8 cellular contexts compared by ENCODE assay signal in the genomic region with DNA sequence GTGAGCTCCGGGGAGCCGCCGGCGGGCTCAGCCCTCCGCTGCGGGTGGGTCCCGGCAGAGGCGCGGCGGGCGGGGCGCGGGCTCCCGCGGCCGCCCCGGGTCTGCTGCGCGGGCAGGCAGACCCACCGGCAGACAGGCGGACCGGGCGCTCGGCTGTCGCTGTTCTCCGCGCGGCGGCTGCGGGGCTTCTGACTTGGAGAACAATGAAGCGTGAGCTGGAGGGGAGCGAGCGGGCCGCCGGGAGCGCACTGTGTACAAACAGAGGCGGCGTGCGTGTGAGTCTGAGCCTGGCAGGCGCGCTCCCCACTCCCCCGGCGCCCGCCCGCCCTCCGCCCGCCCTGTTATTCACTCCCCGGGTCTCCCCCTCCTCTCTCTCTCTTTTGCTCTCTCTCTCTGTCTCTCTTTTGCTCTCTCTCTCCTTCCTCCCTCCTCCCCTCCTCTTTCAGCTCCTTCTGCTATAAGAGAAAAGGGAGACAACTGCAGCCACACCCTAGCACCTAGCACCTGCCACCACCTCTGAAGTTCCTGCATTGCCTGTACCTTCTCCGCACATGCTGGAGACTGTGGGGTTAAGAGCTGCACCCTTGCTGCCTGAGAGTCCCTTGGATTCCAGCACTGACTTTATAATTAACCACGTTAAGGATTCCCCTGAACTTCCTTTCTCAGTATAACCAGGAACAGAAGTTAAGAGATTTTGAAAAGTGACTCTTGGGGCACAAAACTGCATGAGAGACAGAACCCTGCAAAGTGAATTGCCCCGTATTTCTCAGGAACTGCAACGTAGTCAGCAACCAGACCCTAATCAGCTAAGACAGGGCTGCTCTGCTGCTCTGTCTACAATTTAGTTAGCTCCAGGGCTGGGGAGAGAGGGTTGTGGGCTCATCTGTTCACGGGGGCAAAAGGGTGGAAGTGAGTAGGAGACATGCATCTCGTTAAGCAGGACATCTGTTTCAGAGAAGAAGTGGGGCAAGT. TPM values are rescaled to one million over a fixed set of nuclear protein-coding genes. Genes with fewer than 3 reads are reported as not detected.
DNase-seq lines count a peak whose midpoint lies in the region; TF ChIP-seq lines count a peak whose summit lies in the region.

A gene with protein sequence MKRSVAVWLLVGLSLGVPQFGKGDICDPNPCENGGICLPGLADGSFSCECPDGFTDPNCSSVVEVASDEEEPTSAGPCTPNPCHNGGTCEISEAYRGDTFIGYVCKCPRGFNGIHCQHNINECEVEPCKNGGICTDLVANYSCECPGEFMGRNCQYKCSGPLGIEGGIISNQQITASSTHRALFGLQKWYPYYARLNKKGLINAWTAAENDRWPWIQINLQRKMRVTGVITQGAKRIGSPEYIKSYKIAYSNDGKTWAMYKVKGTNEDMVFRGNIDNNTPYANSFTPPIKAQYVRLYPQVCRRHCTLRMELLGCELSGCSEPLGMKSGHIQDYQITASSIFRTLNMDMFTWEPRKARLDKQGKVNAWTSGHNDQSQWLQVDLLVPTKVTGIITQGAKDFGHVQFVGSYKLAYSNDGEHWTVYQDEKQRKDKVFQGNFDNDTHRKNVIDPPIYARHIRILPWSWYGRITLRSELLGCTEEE (minus strand): TSS at position 277 of the 972 bp plus-strand sequence. CDS start 506 bp downstream, outside the sequence.

- H3K4me1 ChIP-seq in right atrium auricular region (peaks cover 0 to 6% of the 10 kb centered on the region in 2 donors), prostate gland (replicated peaks) (no peaks in the 10 kb centered on the region)

- no peak for TF ChIP-seq CTCF in right atrium auricular region (IDR thresholded peaks at IDR 0.05)
- no peak for TF ChIP-seq CTCF in prostate gland (IDR thresholded peaks at IDR 0.05)

- under 1% methylated on average over 37 of the region's 54 CpGs for WGBS in prostate gland

- intact Hi-C loops in prostate gland (cut with DNase I), result no loop called here

- H3K9me3 ChIP-seq in right atrium auricular region (no peaks in the 10 kb centered on the region), prostate gland (no peaks in the 10 kb centered on the region)

- no peaks in the 10 kb centered on the region for H3K36me3 ChIP-seq in right atrium auricular region
- no peaks in the 10 kb centered on the region for H3K36me3 ChIP-seq in prostate gland

- peak; percentile 5 for DNase-seq in activated CD4-positive, alpha-beta T cell treated with anti-CD3 and anti-CD28 coated beads for 48 hours
- no peak for DNase-seq in activated CD4-positive, alpha-beta T cell treated with anti-CD3 and anti-CD28 coated beads for 1 hour
- DNase-seq in right atrium auricular region (ENCODE audit: low spot score), result no peak
- DNase-seq in prostate gland (ENCODE audit: low spot score), result no peak
- no peak for DNase-seq in stimulated activated CD4-positive, alpha-beta T cell treated with anti-CD3 and anti-CD28 coated beads, Interleukin-2, amount 100 ng/mL, for 48 hours
- no peak for DNase-seq in stimulated activated CD4-positive, alpha-beta T cell treated with anti-CD3 and anti-CD28 coated beads, Interleukin-4, amount 100 ng/mL, for 4 hours
- no peak for DNase-seq in stimulated activated CD4-positive, alpha-beta T cell treated with anti-CD3 and anti-CD28 coated beads, Interleukin-1b, Interleukin-23, amount 100 ng/mL, for 48 hours

- H3K27me3 ChIP-seq in right atrium auricular region (no peaks in the 10 kb centered on the region), prostate gland (replicated peaks; ENCODE audit: insufficient read depth) (peaks cover 10% of the 10 kb centered on the region)

- no peak for TF ChIP-seq POLR2A in prostate gland (IDR thresholded peaks at IDR 0.05)

- H3K4me3 ChIP-seq in right atrium auricular region, result peak within 1 kb of the TSS; percentile 53 to 57
- peak within 1 kb of the TSS; percentile 27 to 30 for H3K4me3 ChIP-seq in prostate gland

- H3K27ac ChIP-seq in angular gyrus (ENCODE audit: low read depth, low read length), result peak within 1 kb of the TSS; percentile 83
- H3K27ac ChIP-seq in right atrium auricular region, result peak within 1 kb of the TSS; percentile 31 to 44
- H3K27ac ChIP-seq in prostate gland, result peak within 1 kb of the TSS in 1 of 2 donors; percentile 18

RNA-seq across cellular contexts. Expression of the gene that starts here (rescaled TPM):
- total RNA-seq in right atrium auricular region, result 10 to 100 TPM in 1 of 2 donors, 1 to 10 TPM in 1; 9.0 to 10.8 TPM
- total RNA-seq in prostate gland, result 1 to 10 TPM; 4.6 to 5.5 TPM
